ENCODE assay signal across 8 cellular contexts in genomic region chr3:169772530-169772950, GRCh38. TPM values are rescaled to one million over a fixed set of nuclear protein-coding genes. Genes with fewer than 3 reads are reported as not detected.
A peak's percentile ranks its signal among the peaks of the same experiment; 100 is the strongest.
DNase-seq lines count a peak whose midpoint lies in the region; ATAC-seq and TF ChIP-seq lines count a peak whose summit lies in the region.

No MANE protein-coding gene starts in this region.

- TSS peak; percentile 98 for BruUV-seq in Calu3 (replicated peaks; lab: Mats Ljungman, UMichigan)

- intact Hi-C loops in Calu3 (cut with micrococcal nuclease; ENCODE audit: unreplicated experiment) (loop anchor here (5.0 kb wide), 2 partner anchors 100 to 275 kb away; no protein-coding TSS in a partner anchor), natural killer cell (cut with micrococcal nuclease) (loop anchor here (2.0 to 5.0 kb wide), 3 partner anchors 40 to 1095 kb away; partner anchors contain the start of genes LRRC34, LRRIQ4 and SKIL), upper lobe of right lung (cut with DNase I) (no loop called here)
- intact Hi-C loops in activated T-helper 1 cell treated with anti-CD3 and anti-CD28 coated beads, Interleukin-12 subunit alpha, Interleukin-12 subunit beta, Interleukin-2, Interleukin-4 antibody, amounts not matched to agents 30 ng/mL and 10 ng/mL and 1 ng/mL, durations not matched to agents 14 hours and 24 hours and 36 hours (cut with micrococcal nuclease): loop anchor here (1.0 to 5.0 kb wide), 7 partner anchors 14 to 1690 kb away; partner anchors contain the start of genes EIF5A2, PHC3, PRKCI and RPL22L1

- H3K9me3 ChIP-seq in upper lobe of right lung: no peaks in the 10 kb centered on the region

- ATAC-seq in GM19463 (IDR thresholded peaks at IDR 0.05; ENCODE audit: unreplicated experiment) (peak; percentile 12), HG03565 (IDR thresholded peaks at IDR 0.05; ENCODE audit: unreplicated experiment) (peak; percentile 11), foreskin keratinocyte (peak; percentile 54), natural killer cell (peak; percentile 23 to 35 (median 23)), upper lobe of right lung (peak; percentile 63)

- H3K36me3 Mint-ChIP-seq in Calu3 (ENCODE audit: insufficient read depth, unreplicated experiment) (peaks cover 70% of the 10 kb centered on the region), natural killer cell (no peaks in the 10 kb centered on the region)
- H3K36me3 Mint-ChIP-seq in activated T-helper 1 cell treated with anti-CD3 and anti-CD28 coated beads, Interleukin-12 subunit alpha, Interleukin-12 subunit beta, Interleukin-2, Interleukin-4 antibody, amounts not matched to agents 30 ng/mL and 10 ng/mL and 1 ng/mL, durations not matched to agents 14 hours and 24 hours and 36 hours (ENCODE audit: low read depth): peaks cover 27% of the 10 kb centered on the region

- H3K36me3 ChIP-seq in upper lobe of right lung: peaks cover 26% of the 10 kb centered on the region

- H3K4me1 Mint-ChIP-seq in Calu3 (ENCODE audit: low read depth, unreplicated experiment): peaks cover 17% of the 10 kb centered on the region
- H3K4me1 Mint-ChIP-seq in activated T-helper 1 cell treated with anti-CD3 and anti-CD28 coated beads, Interleukin-12 subunit alpha, Interleukin-12 subunit beta, Interleukin-2, Interleukin-4 antibody, amounts not matched to agents 30 ng/mL and 10 ng/mL and 1 ng/mL, durations not matched to agents 14 hours and 24 hours and 36 hours (ENCODE audit: low read depth): peaks cover 56% of the 10 kb centered on the region
- peaks cover 53 to 55% of the 10 kb centered on the region in 2 donors for H3K4me1 Mint-ChIP-seq in natural killer cell

- H3K4me1 ChIP-seq in foreskin keratinocyte (peaks cover 17% of the 10 kb centered on the region), upper lobe of right lung (peaks cover 23% of the 10 kb centered on the region)

- CTCF ChIA-PET in Calu3 (lab: Charles Lee): interaction anchor here (0.7 to 1.1 kb wide), 2 partner anchors 601 to 1394 kb away, joined by 3 to 5 read pairs; no protein-coding TSS in a partner anchor

- peak overlapping the region; percentile 93 for H3K4me3 ChIP-seq in upper lobe of right lung

- H3K27ac Mint-ChIP-seq in Calu3 (ENCODE audit: unreplicated experiment) (peak overlapping the region; percentile 97), natural killer cell (peak overlapping the region; percentile 100)
- peak overlapping the region; percentile 99 for H3K27ac Mint-ChIP-seq in activated T-helper 1 cell treated with anti-CD3 and anti-CD28 coated beads, Interleukin-12 subunit alpha, Interleukin-12 subunit beta, Interleukin-2, Interleukin-4 antibody, amounts not matched to agents 30 ng/mL and 10 ng/mL and 1 ng/mL, durations not matched to agents 14 hours and 24 hours and 36 hours

- H3K9me3 Mint-ChIP-seq in Calu3 (ENCODE audit: low read depth, unreplicated experiment) (no peaks in the 10 kb centered on the region), natural killer cell (no peaks in the 10 kb centered on the region)
- H3K9me3 Mint-ChIP-seq in activated T-helper 1 cell treated with anti-CD3 and anti-CD28 coated beads, Interleukin-12 subunit alpha, Interleukin-12 subunit beta, Interleukin-2, Interleukin-4 antibody, amounts not matched to agents 30 ng/mL and 10 ng/mL and 1 ng/mL, durations not matched to agents 14 hours and 24 hours and 36 hours: no peaks in the 10 kb centered on the region

- TF ChIP-seq CTCF in Calu3 (IDR thresholded peaks at IDR 0.05; ENCODE audit: unreplicated experiment): no peak
- no peak for TF ChIP-seq CTCF in foreskin keratinocyte (conservative IDR thresholded peaks at IDR 0.05)
- TF ChIP-seq CTCF in natural killer cell (IDR thresholded peaks at IDR 0.05): no peak
- TF ChIP-seq CTCF in upper lobe of right lung (IDR thresholded peaks at IDR 0.05): no peak

- DNase-seq in Calu3: peak; percentile 83
- peak; percentile 93 for DNase-seq in NCI-H526 treated with DMSO at 0.1 percent for 48 hours (lab: John Stamatoyannopoulos, UW)
- DNase-seq in activated T-helper 1 cell treated with anti-CD3 and anti-CD28 coated beads, Interleukin-12 subunit alpha, Interleukin-12 subunit beta, Interleukin-2, Interleukin-4 antibody, amounts not matched to agents 30 ng/mL and 10 ng/mL and 1 ng/mL, durations not matched to agents 14 hours and 24 hours and 36 hours (ENCODE audit: low spot score): no peak
- DNase-seq in foreskin keratinocyte: peak; percentile 74 to 87
- DNase-seq in natural killer cell: no peak
- DNase-seq in upper lobe of right lung: peak; percentile 83

- peak overlapping the region; percentile 96 for H3K4me3 Mint-ChIP-seq in Calu3 (ENCODE audit: low read depth, unreplicated experiment)
- H3K4me3 Mint-ChIP-seq in activated T-helper 1 cell treated with anti-CD3 and anti-CD28 coated beads, Interleukin-12 subunit alpha, Interleukin-12 subunit beta, Interleukin-2, Interleukin-4 antibody, amounts not matched to agents 30 ng/mL and 10 ng/mL and 1 ng/mL, durations not matched to agents 14 hours and 24 hours and 36 hours: peak overlapping the region; percentile 97
- peak overlapping the region; percentile 99 for H3K4me3 Mint-ChIP-seq in natural killer cell

- peak overlapping the region; percentile 95 for H3K27ac ChIP-seq in foreskin keratinocyte
- peak overlapping the region; percentile 100 for H3K27ac ChIP-seq in upper lobe of right lung

- H3K27me3 ChIP-seq in foreskin keratinocyte (no peaks in the 10 kb centered on the region), upper lobe of right lung (no peaks in the 10 kb centered on the region)

- H3K27me3 Mint-ChIP-seq in Calu3 (ENCODE audit: unreplicated experiment): no peaks in the 10 kb centered on the region
- H3K27me3 Mint-ChIP-seq in activated T-helper 1 cell treated with anti-CD3 and anti-CD28 coated beads, Interleukin-12 subunit alpha, Interleukin-12 subunit beta, Interleukin-2, Interleukin-4 antibody, amounts not matched to agents 30 ng/mL and 10 ng/mL and 1 ng/mL, durations not matched to agents 14 hours and 24 hours and 36 hours (ENCODE audit: insufficient read depth): peaks cover 5% of the 10 kb centered on the region
- H3K27me3 Mint-ChIP-seq in natural killer cell (ENCODE audit: low read depth in 2 of 2): no peaks in the 10 kb centered on the region

RNA-seq across cellular contexts. Expression of gene MYNN, which starts 0.7 kb away (rescaled TPM):
- total RNA-seq in Calu3 (2022) (19.9 and 22.9 TPM in 2 replicates), foreskin keratinocyte (15.1 and 15.9 TPM in 2 replicates), natural killer cell (10 to 100 TPM; 19.5 to 29.9 (median 29.2) TPM), upper lobe of right lung (14.6 TPM)
- total RNA-seq in activated T-helper 1 cell treated with anti-CD3 and anti-CD28 coated beads, Interleukin-12 subunit alpha, Interleukin-12 subunit beta, Interleukin-2, Interleukin-4 antibody, amounts not matched to agents 30 ng/mL and 10 ng/mL and 1 ng/mL, durations not matched to agents 14 hours and 24 hours and 36 hours: 14.5 and 16.8 TPM in 2 replicates
- polyA plus RNA-seq in foreskin keratinocyte: 5.9 and 7.0 TPM in 2 replicates

RNA-seq across cellular contexts. Expression of gene ACTRT3, which starts 3.2 kb away (rescaled TPM):
- total RNA-seq in Calu3 (2022) (2.2 and 2.5 TPM in 2 replicates), foreskin keratinocyte (3.5 and 4.4 TPM in 2 replicates), natural killer cell (under 1 TPM in 1 of 3 donors, not detected in 2; 0.68 TPM), upper lobe of right lung (1.2 TPM)
- total RNA-seq in activated T-helper 1 cell treated with anti-CD3 and anti-CD28 coated beads, Interleukin-12 subunit alpha, Interleukin-12 subunit beta, Interleukin-2, Interleukin-4 antibody, amounts not matched to agents 30 ng/mL and 10 ng/mL and 1 ng/mL, durations not matched to agents 14 hours and 24 hours and 36 hours: 1.1 and 1.3 TPM in 2 replicates
- polyA plus RNA-seq in foreskin keratinocyte: 2.2 and 2.5 TPM in 2 replicates

RNA-seq across cellular contexts. Expression of gene TERC, which starts 7.7 kb away (rescaled TPM):
- total RNA-seq in Calu3 (2022): 4.7 and 11.0 TPM in 2 replicates
- total RNA-seq in activated T-helper 1 cell treated with anti-CD3 and anti-CD28 coated beads, Interleukin-12 subunit alpha, Interleukin-12 subunit beta, Interleukin-2, Interleukin-4 antibody, amounts not matched to agents 30 ng/mL and 10 ng/mL and 1 ng/mL, durations not matched to agents 14 hours and 24 hours and 36 hours: 3.1 and 3.4 TPM in 2 replicates
- 60.4 and 78.7 TPM in 2 replicates for total RNA-seq in foreskin keratinocyte
- not detected in 2 replicates for polyA plus RNA-seq in foreskin keratinocyte
- 1 to 10 TPM in 2 of 3 donors, under 1 TPM in 1; 0.92 to 2.7 (median 1.3) TPM for total RNA-seq in natural killer cell
- total RNA-seq in upper lobe of right lung: 5.4 TPM

RNA-seq across cellular contexts. Expression of gene LRRIQ4, which starts 40.1 kb away (rescaled TPM):
- 0.27 TPM in 1 of 2 replicates, not detected in the other for total RNA-seq in Calu3 (2022)
- total RNA-seq in activated T-helper 1 cell treated with anti-CD3 and anti-CD28 coated beads, Interleukin-12 subunit alpha, Interleukin-12 subunit beta, Interleukin-2, Interleukin-4 antibody, amounts not matched to agents 30 ng/mL and 10 ng/mL and 1 ng/mL, durations not matched to agents 14 hours and 24 hours and 36 hours: 0.10 and 0.12 TPM in 2 replicates
- 0.04 TPM in 1 of 2 replicates, not detected in the other for total RNA-seq in foreskin keratinocyte
- not detected in 2 replicates for polyA plus RNA-seq in foreskin keratinocyte
- not detected for total RNA-seq in natural killer cell
- total RNA-seq in upper lobe of right lung: 0.29 TPM

RNA-seq across cellular contexts. Expression of gene LRRC34, which starts 40.2 kb away (rescaled TPM):
- total RNA-seq in Calu3 (2022): not detected in 2 replicates
- total RNA-seq in activated T-helper 1 cell treated with anti-CD3 and anti-CD28 coated beads, Interleukin-12 subunit alpha, Interleukin-12 subunit beta, Interleukin-2, Interleukin-4 antibody, amounts not matched to agents 30 ng/mL and 10 ng/mL and 1 ng/mL, durations not matched to agents 14 hours and 24 hours and 36 hours: 2.8 and 2.9 TPM in 2 replicates
- total RNA-seq in foreskin keratinocyte: 1.7 and 2.6 TPM in 2 replicates
- polyA plus RNA-seq in foreskin keratinocyte: 1.4 and 1.7 TPM in 2 replicates
- total RNA-seq in natural killer cell: 1 to 10 TPM in 1 of 3 donors, under 1 TPM in 2; 0.45 to 1.0 (median 0.48) TPM
- total RNA-seq in upper lobe of right lung: 0.98 TPM

Comparison
In these comparisons a context has a peak if more than half of its experiments do, and no peak if none do; other contexts are left out.
1. DNase-seq: peak in Calu3 (single experiment), NCI-H526 treated with DMSO at 0.1 percent for 48 hours (single experiment), foreskin keratinocyte (2 of 2) and upper lobe of right lung (single experiment); none in activated T-helper 1 cell treated with anti-CD3 and anti-CD28 coated beads, Interleukin-12 subunit alpha, Interleukin-12 subunit beta, Interleukin-2, Interleukin-4 antibody, amounts not matched to agents 30 ng/mL and 10 ng/mL and 1 ng/mL, durations not matched to agents 14 hours and 24 hours and 36 hours (single experiment) and natural killer cell (single experiment).
2. ATAC-seq: peak in every context shown above with its lines; median percentile 63 in upper lobe of right lung; 54 in foreskin keratinocyte; 23 in natural killer cell; 12 in GM19463; 11 in HG03565.
3. Peak in every context shown above with its lines, with median percentiles within 50 percentile points of each other: H3K27ac Mint-ChIP-seq and H3K4me3 Mint-ChIP-seq.